Comparison of ENCODE assay signal across 8 cellular contexts in the genomic region with DNA sequence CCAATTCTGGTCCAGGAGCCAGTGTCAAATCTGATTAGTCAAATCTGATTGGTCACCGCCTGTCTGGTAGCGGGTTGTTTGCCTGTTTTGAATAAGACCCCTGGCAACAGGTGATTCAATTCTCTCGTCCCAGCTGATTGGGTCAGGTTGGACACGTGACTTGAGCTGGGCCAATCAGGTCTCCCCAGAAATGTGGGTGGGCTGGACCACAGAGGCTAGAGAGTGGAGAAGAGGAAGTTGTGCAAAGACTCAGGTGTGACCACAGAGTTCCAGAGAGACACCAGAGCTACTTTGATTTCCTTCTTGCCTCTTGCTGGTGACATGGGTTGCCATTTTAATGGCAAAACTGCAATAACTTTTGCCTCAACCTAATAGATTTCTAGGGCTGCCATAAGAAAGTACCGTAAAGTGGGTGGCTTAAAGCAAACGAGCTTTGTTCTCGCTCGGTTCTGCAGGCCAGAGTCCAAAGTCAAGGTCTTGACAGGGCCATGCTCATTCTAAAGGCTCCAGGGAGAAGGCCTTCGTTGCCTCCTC. TPM values are rescaled to one million over a fixed set of nuclear protein-coding genes. Genes with fewer than 3 reads are reported as not detected.
A peak's percentile ranks its signal among the peaks of the same experiment; 100 is the strongest.
DNase-seq lines count a peak whose midpoint lies in the region; ATAC-seq and TF ChIP-seq lines count a peak whose summit lies in the region.

No MANE protein-coding gene starts in this region.

- no peaks in the 10 kb centered on the region for H3K9me3 Mint-ChIP-seq in activated naive CD8-positive, alpha-beta T cell treated with anti-CD3 and anti-CD28 coated beads, Interleukin-2, amount 50 U/mL, for 24 hours
- no peaks in the 10 kb centered on the region for H3K9me3 Mint-ChIP-seq in stimulated activated naive CD8-positive, alpha-beta T cell treated with anti-CD3 and anti-CD28 coated beads, Interleukin-15, Interleukin-2, amounts not matched to agents 100 ng/mL and 50 ng/mL, for 24 hours

- H3K4me3 ChIP-seq in lower leg skin (ENCODE audit: low read depth, poor library complexity, severe bottlenecking) (no peak overlapping the region), ovary (no peak overlapping the region)

- WGBS in lower leg skin, 2 donors: 90 to 94% methylated on average over 9 of the region's 9 CpGs
- 84 to 95% (median 87%) methylated on average over 9 of the region's 9 CpGs for WGBS in ovary, 3 donors

- peaks cover 0 to 3% of the 10 kb centered on the region in 2 donors for H3K9me3 ChIP-seq in ovary

- H3K4me1 ChIP-seq in ovary (ENCODE audit: insufficient read depth): peaks cover 2% of the 10 kb centered on the region

- H3K27me3 ChIP-seq in ovary: no peaks in the 10 kb centered on the region

- no peak for TF ChIP-seq CTCF in lower leg skin (IDR thresholded peaks at IDR 0.05)
- no peak for TF ChIP-seq CTCF in ovary (IDR thresholded peaks at IDR 0.05)

- ATAC-seq in GM21360 (IDR thresholded peaks at IDR 0.05; ENCODE audit: unreplicated experiment) (peak; percentile 70), HG03575 (IDR thresholded peaks at IDR 0.05; ENCODE audit: extremely low read depth, insufficient number of reproducible peaks, low FRiP score, unreplicated experiment) (peak; percentile 44)
- ATAC-seq in activated naive CD8-positive, alpha-beta T cell treated with anti-CD3 and anti-CD28 coated beads, Interleukin-2, amount 50 U/mL, for 24 hours: peak; percentile 88

- H3K4me1 Mint-ChIP-seq in activated naive CD8-positive, alpha-beta T cell treated with anti-CD3 and anti-CD28 coated beads, Interleukin-2, amount 50 U/mL, for 24 hours: peaks cover 38% of the 10 kb centered on the region
- H3K4me1 Mint-ChIP-seq in stimulated activated naive CD8-positive, alpha-beta T cell treated with anti-CD3 and anti-CD28 coated beads, Interleukin-15, Interleukin-2, amounts not matched to agents 100 ng/mL and 50 ng/mL, for 24 hours (ENCODE audit: low read depth): peaks cover 37% of the 10 kb centered on the region

- TF ChIP-seq POLR2A in lower leg skin (IDR thresholded peaks at IDR 0.05) (no peak), ovary (IDR thresholded peaks at IDR 0.05) (no peak)

- H3K27ac ChIP-seq in ovary: no peak overlapping the region

- DNase-seq in ELR (ENCODE audit: low read depth) (peak; percentile 61), T-helper 1 cell (peak; percentile 38 to 94 (median 65)), lower leg skin (ENCODE audit: low spot score in 2 of 2) (peak; percentile 54 to 90), ovary (no peak)
- peak; percentile 78 for DNase-seq in activated naive CD8-positive, alpha-beta T cell treated with anti-CD3 and anti-CD28 coated beads, Interleukin-2, amount 50 U/mL, for 24 hours

- no peak for TF ChIP-seq EP300 in ovary (IDR thresholded peaks at IDR 0.05)

- peak overlapping the region; percentile 47 for H3K4me3 Mint-ChIP-seq in activated naive CD8-positive, alpha-beta T cell treated with anti-CD3 and anti-CD28 coated beads, Interleukin-2, amount 50 U/mL, for 24 hours
- H3K4me3 Mint-ChIP-seq in stimulated activated naive CD8-positive, alpha-beta T cell treated with anti-CD3 and anti-CD28 coated beads, Interleukin-15, Interleukin-2, amounts not matched to agents 100 ng/mL and 50 ng/mL, for 24 hours: peak overlapping the region; percentile 60

- no peaks in the 10 kb centered on the region for H3K36me3 ChIP-seq in ovary

- H3K27me3 Mint-ChIP-seq in activated naive CD8-positive, alpha-beta T cell treated with anti-CD3 and anti-CD28 coated beads, Interleukin-2, amount 50 U/mL, for 24 hours: peaks cover 21% of the 10 kb centered on the region
- peaks cover 19% of the 10 kb centered on the region for H3K27me3 Mint-ChIP-seq in stimulated activated naive CD8-positive, alpha-beta T cell treated with anti-CD3 and anti-CD28 coated beads, Interleukin-15, Interleukin-2, amounts not matched to agents 100 ng/mL and 50 ng/mL, for 24 hours

- intact Hi-C loops in lower leg skin (cut with DNase I; ENCODE audit: low total_unique reads): no loop called here
- intact Hi-C loops in ovary (cut with DNase I): no loop called here

- H3K36me3 Mint-ChIP-seq in activated naive CD8-positive, alpha-beta T cell treated with anti-CD3 and anti-CD28 coated beads, Interleukin-2, amount 50 U/mL, for 24 hours (ENCODE audit: low read depth): peaks cover 8% of the 10 kb centered on the region
- H3K36me3 Mint-ChIP-seq in stimulated activated naive CD8-positive, alpha-beta T cell treated with anti-CD3 and anti-CD28 coated beads, Interleukin-15, Interleukin-2, amounts not matched to agents 100 ng/mL and 50 ng/mL, for 24 hours (ENCODE audit: low read depth): peaks cover 14% of the 10 kb centered on the region

- peak overlapping the region; percentile 83 for H3K27ac Mint-ChIP-seq in activated naive CD8-positive, alpha-beta T cell treated with anti-CD3 and anti-CD28 coated beads, Interleukin-2, amount 50 U/mL, for 24 hours
- H3K27ac Mint-ChIP-seq in stimulated activated naive CD8-positive, alpha-beta T cell treated with anti-CD3 and anti-CD28 coated beads, Interleukin-15, Interleukin-2, amounts not matched to agents 100 ng/mL and 50 ng/mL, for 24 hours: peak overlapping the region; percentile 75

RNA-seq across cellular contexts. Expression of gene TNFSF9, which starts 5.4 kb away (rescaled TPM):
- total RNA-seq in lower leg skin (1 to 10 TPM; 1.2 to 1.7 (median 1.5) TPM), ovary (1 to 10 TPM in 1 of 7 donors, under 1 TPM in 5, not detected in 1; 0.12 to 1.1 (median 0.44) TPM)
- polyA plus RNA-seq in ovary: under 1 TPM; 0.10 to 0.17 TPM

RNA-seq across cellular contexts. Expression of gene TUBB4A, which starts 34.1 kb away (rescaled TPM):
- 10 to 100 TPM in 1 of 4 donors, 1 to 10 TPM in 2, under 1 TPM in 1; 0.99 to 17.0 (median 4.8) TPM for total RNA-seq in lower leg skin
- 1 to 10 TPM in 3 of 7 donors, under 1 TPM in 2, not detected in 2; 0.88 to 6.4 (median 3.2) TPM for total RNA-seq in ovary
- 10 to 100 TPM in 1 of 2 donors, under 1 TPM in 1; 0.92 to 47.1 TPM for polyA plus RNA-seq in ovary

RNA-seq across cellular contexts. Expression of gene DENND1C, which starts 54.6 kb away (rescaled TPM):
- total RNA-seq in lower leg skin: 1 to 10 TPM in 2 of 4 donors, under 1 TPM in 2; 0.61 to 1.9 (median 1.2) TPM
- total RNA-seq in ovary: 1 to 10 TPM in 3 of 7 donors, under 1 TPM in 4; 0.72 to 2.3 (median 1.00) TPM
- polyA plus RNA-seq in ovary: 1 to 10 TPM in 1 of 2 donors, under 1 TPM in 1; 0.63 to 1.2 TPM

RNA-seq across cellular contexts. Expression of gene CD70, which starts 54.7 kb away (rescaled TPM):
- not detected for total RNA-seq in lower leg skin
- total RNA-seq in ovary: under 1 TPM in 1 of 7 donors, not detected in 6; 0.31 TPM
- not detected for polyA plus RNA-seq in ovary

Comparison
In these comparisons a context has a peak if more than half of its experiments do, and no peak if none do; other contexts are left out.
1. DNase-seq: peak in ELR (single experiment), T-helper 1 cell (5 of 5), activated naive CD8-positive, alpha-beta T cell treated with anti-CD3 and anti-CD28 coated beads, Interleukin-2, amount 50 U/mL, for 24 hours (single experiment) and lower leg skin (2 of 2); none in ovary (0 of 5).
2. Peak in every context shown above with its lines, with median percentiles within 50 percentile points of each other: ATAC-seq.